ENCODE assay signal across 17 cellular contexts in genomic region chr2:21032338-21033236, GRCh38. TPM values are rescaled to one million over a fixed set of nuclear protein-coding genes. Genes with fewer than 3 reads are reported as not detected.
DNase-seq lines count a peak whose midpoint lies in the region; ATAC-seq and TF ChIP-seq lines count a peak whose summit lies in the region.
"Had no signal": no experiment of that assay in that cellular context is flagged by ENCODE, and none has a peak within 500 bp of the region (broad histone marks: within the 10 kb centered on the region; RNA-seq: fewer than 3 reads in every experiment).

No MANE protein-coding gene starts in this region.

- no TSS peak for BruUV-seq in IMR-90 (replicated peaks; lab: Mats Ljungman, UMichigan)

- H3K36me3 Mint-ChIP-seq in activated T-helper 1 cell treated with anti-CD3 and anti-CD28 coated beads, Interleukin-12 subunit alpha, Interleukin-12 subunit beta, Interleukin-2, Interleukin-4 antibody, amounts not matched to agents 30 ng/mL and 10 ng/mL and 1 ng/mL, durations not matched to agents 14 hours and 24 hours and 36 hours (ENCODE audit: low read depth): no peaks in the 10 kb centered on the region
- H3K36me3 Mint-ChIP-seq: CD4-positive, CD25-positive, alpha-beta regulatory T cell; CD8-positive, alpha-beta memory T cell; IgD-negative memory B cell had no signal

- H3K79me1 ChIP-seq in IMR-90 (ENCODE audit: low read depth in 1 of 2, low read length in 2 of 2) (no peaks in the 10 kb centered on the region), neuronal stem cell (ENCODE audit: low read depth, low read length) (no peaks in the 10 kb centered on the region)

- no peak overlapping the region for H3K18ac ChIP-seq in IMR-90 (ENCODE audit: low read depth, low read length)
- H3K18ac ChIP-seq in neuronal stem cell (ENCODE audit: low read length): no peak overlapping the region

- H4K91ac ChIP-seq in IMR-90 (ENCODE audit: insufficient read depth, low read depth, low read length) (no peak overlapping the region), neuronal stem cell (ENCODE audit: low read depth, low read length, poor library complexity) (no peak overlapping the region)

- H3K4me2 ChIP-seq in IMR-90 (ENCODE audit: low read depth, low read length) (no peak overlapping the region), neuronal stem cell (ENCODE audit: insufficient read depth, low read length, poor library complexity, severe bottlenecking) (no peak overlapping the region)
- H3K4me2 ChIP-seq: GM23338 had no signal

- H3K36me3 ChIP-seq in IMR-90 (ENCODE audit: control insufficient read depth, insufficient read depth, low read length) (no peaks in the 10 kb centered on the region), neuronal stem cell (replicated peaks in 1 of 2; ENCODE audit: control insufficient read depth in 2 of 2, insufficient read depth in 2 of 2, low read length in 2 of 2) (no peaks in the 10 kb centered on the region), ascending aorta (peaks cover 0 to 7% of the 10 kb centered on the region in 2 donors)
- H3K36me3 ChIP-seq: BE2C had no signal

- H3K4ac ChIP-seq in IMR-90 (ENCODE audit: low read depth, low read length) (no peak overlapping the region), neuronal stem cell (ENCODE audit: low read length) (no peak overlapping the region)

- H3K4me3 ChIP-seq in IMR-90 (ENCODE audit: insufficient read depth, low read depth, low read length) (no peak overlapping the region), neuronal stem cell (ENCODE audit: low read length in 2 of 2) (no peak overlapping the region), ascending aorta (no peak overlapping the region)
- H3K4me3 ChIP-seq: GM23338 had no signal

- H2AFZ ChIP-seq in IMR-90 (replicated peaks; ENCODE audit: low read length, poor library complexity): peak overlapping the region; percentile 27
- H2AFZ ChIP-seq in neuronal stem cell (ENCODE audit: low read length): no peak overlapping the region
- H2AFZ ChIP-seq: GM23338 had no signal

- TF ChIP-seq CTCF in IMR-90 (conservative IDR thresholded peaks at IDR 0.05; ENCODE audit: low read depth, low read length): no peak
- TF ChIP-seq CTCF in ascending aorta (IDR thresholded peaks at IDR 0.05): no peak

- ATAC-seq in IMR-90 (ENCODE audit: low read depth) (no peak), left cardiac atrium (peak; percentile 18 to 35), left lobe of liver (peak; percentile 3)
- ATAC-seq: GM23338 had no signal

- no peak overlapping the region for H3K9ac ChIP-seq in IMR-90 (ENCODE audit: low read depth, low read length)
- H3K9ac ChIP-seq in neuronal stem cell (ENCODE audit: low read depth, low read length, poor library complexity): no peak overlapping the region

- H3K14ac ChIP-seq in IMR-90 (replicated peaks; ENCODE audit: low read depth, low read length) (no peak overlapping the region), neuronal stem cell (ENCODE audit: low read length) (no peak overlapping the region)

- CTCF ChIA-PET in IMR-90 (lab: Yijun Ruan, JAX): no interaction called here

- H2BK15ac ChIP-seq in IMR-90 (ENCODE audit: low read depth, low read length): no peak overlapping the region
- H2BK15ac ChIP-seq in neuronal stem cell (ENCODE audit: low read length): no peak overlapping the region

- WGBS in IMR-90 (ENCODE audit: extremely low coverage in 2 of 2, insufficient read length in 1 of 2), 2 experiments: 40% methylated on average over 1 of the region's 14 CpGs; no CpG with 5 or more reads in 1 of the 2 experiments
- no CpG with 5 or more reads among the region's 14 CpGs for WGBS in neuronal stem cell (ENCODE audit: extremely low coverage in 2 of 2, insufficient read length in 2 of 2, insufficient replicate concordance in 1 of 2), 2 donors

- dilution Hi-C loops in IMR-90 (cut with HindIII; ENCODE audit: low sequenced_read_pairs, unreplicated experiment): no loop called here

- H3K9me3 ChIP-seq in IMR-90 (ENCODE audit: control insufficient read depth, insufficient read depth, low read length) (no peaks in the 10 kb centered on the region), neuronal stem cell (replicated peaks in 1 of 2; ENCODE audit: control insufficient read depth in 2 of 2, insufficient read depth in 1 of 2, low read depth in 1 of 2, low read length in 2 of 2) (no peaks in the 10 kb centered on the region), ascending aorta (no peaks in the 10 kb centered on the region)
- H3K9me3 ChIP-seq: BE2C had no signal

- H3K27me3 ChIP-seq in IMR-90 (ENCODE audit: control insufficient read depth, insufficient read depth, low read length) (no peaks in the 10 kb centered on the region), neuronal stem cell (ENCODE audit: control insufficient read depth in 3 of 3, insufficient read depth in 3 of 3, low read depth in 1 of 3, low read length in 3 of 3) (no peaks in the 10 kb centered on the region), ascending aorta (no peaks in the 10 kb centered on the region)
- H3K27me3 ChIP-seq: BE2C had no signal

- H3K27ac Mint-ChIP-seq in activated T-helper 1 cell treated with anti-CD3 and anti-CD28 coated beads, Interleukin-12 subunit alpha, Interleukin-12 subunit beta, Interleukin-2, Interleukin-4 antibody, amounts not matched to agents 30 ng/mL and 10 ng/mL and 1 ng/mL, durations not matched to agents 14 hours and 24 hours and 36 hours: no peak overlapping the region
- H3K27ac Mint-ChIP-seq: CD4-positive, CD25-positive, alpha-beta regulatory T cell; CD8-positive, alpha-beta memory T cell; GM23338; IgD-negative memory B cell had no signal

- no peak overlapping the region for H4K5ac ChIP-seq in IMR-90 (ENCODE audit: low read depth, low read length)

- no peak overlapping the region for H3K4me3 Mint-ChIP-seq in activated T-helper 1 cell treated with anti-CD3 and anti-CD28 coated beads, Interleukin-12 subunit alpha, Interleukin-12 subunit beta, Interleukin-2, Interleukin-4 antibody, amounts not matched to agents 30 ng/mL and 10 ng/mL and 1 ng/mL, durations not matched to agents 14 hours and 24 hours and 36 hours
- H3K4me3 Mint-ChIP-seq: CD4-positive, CD25-positive, alpha-beta regulatory T cell; CD8-positive, alpha-beta memory T cell; GM23338; IgD-negative memory B cell had no signal

- no peak for TF ChIP-seq RAD21 in IMR-90 (IDR thresholded peaks at IDR 0.05; ENCODE audit: low read length)

- intact Hi-C loops in IMR-90 (cut with micrococcal nuclease) (no loop called here), left cardiac atrium (cut with DNase I) (no loop called here), ascending aorta (cut with DNase I) (no loop called here)
- intact Hi-C loops in activated T-helper 1 cell treated with anti-CD3 and anti-CD28 coated beads, Interleukin-12 subunit alpha, Interleukin-12 subunit beta, Interleukin-2, Interleukin-4 antibody, amounts not matched to agents 30 ng/mL and 10 ng/mL and 1 ng/mL, durations not matched to agents 14 hours and 24 hours and 36 hours (cut with micrococcal nuclease): no loop called here

- POLR2A ChIA-PET in IMR-90 (lab: Charles Lee; ENCODE audit: unreplicated experiment): no interaction called here

- no peak overlapping the region for H3K56ac ChIP-seq in IMR-90 (ENCODE audit: extremely low read depth, insufficient read depth, low read length)

- no peak for TF ChIP-seq POLR2A in IMR-90 (IDR thresholded peaks at IDR 0.05; ENCODE audit: low read depth, low read length)

- H2AK9ac ChIP-seq in IMR-90 (replicated peaks; ENCODE audit: low read depth, low read length, poor library complexity): no peak overlapping the region

- no peak overlapping the region for H2BK20ac ChIP-seq in IMR-90 (ENCODE audit: low read depth, low read length)

- H2BK5ac ChIP-seq in IMR-90 (ENCODE audit: low read depth, low read length, poor library complexity, severe bottlenecking) (no peak overlapping the region), neuronal stem cell (ENCODE audit: low read length) (no peak overlapping the region)

- in situ Hi-C loops in IMR-90 (cut with MboI; ENCODE audit: low sequenced_read_pairs): no loop called here

- H3K27ac ChIP-seq in IMR-90 (ENCODE audit: insufficient read depth, low read length) (no peak overlapping the region), neuronal stem cell (replicated peaks; ENCODE audit: low read length) (no peak overlapping the region), ascending aorta (no peak overlapping the region)
- H3K27ac ChIP-seq: HL-60 had no signal

- H2BK12ac ChIP-seq in neuronal stem cell (ENCODE audit: low read length): peak overlapping the region; percentile 24

- no peak overlapping the region for H4K8ac ChIP-seq in IMR-90 (ENCODE audit: low read depth in 2 of 2, low read length in 2 of 2)
- H4K8ac ChIP-seq in neuronal stem cell (ENCODE audit: low read depth, low read length): no peak overlapping the region

- H3K4me1 ChIP-seq in IMR-90 (ENCODE audit: control insufficient read depth, insufficient read depth, low read length) (no peaks in the 10 kb centered on the region), neuronal stem cell (ENCODE audit: control insufficient read depth in 2 of 2, insufficient read depth in 1 of 2, low read depth in 1 of 2, low read length in 2 of 2) (no peaks in the 10 kb centered on the region), ascending aorta (no peaks in the 10 kb centered on the region)
- H3K4me1 ChIP-seq: BE2C had no signal

- H3K4me1 Mint-ChIP-seq in activated T-helper 1 cell treated with anti-CD3 and anti-CD28 coated beads, Interleukin-12 subunit alpha, Interleukin-12 subunit beta, Interleukin-2, Interleukin-4 antibody, amounts not matched to agents 30 ng/mL and 10 ng/mL and 1 ng/mL, durations not matched to agents 14 hours and 24 hours and 36 hours (ENCODE audit: low read depth): no peaks in the 10 kb centered on the region
- H3K4me1 Mint-ChIP-seq: CD4-positive, CD25-positive, alpha-beta regulatory T cell; CD8-positive, alpha-beta memory T cell; GM23338; IgD-negative memory B cell had no signal

- H4K20me1 ChIP-seq in IMR-90 (ENCODE audit: insufficient read depth, low read length): no peaks in the 10 kb centered on the region

- H3K27me3 Mint-ChIP-seq in activated T-helper 1 cell treated with anti-CD3 and anti-CD28 coated beads, Interleukin-12 subunit alpha, Interleukin-12 subunit beta, Interleukin-2, Interleukin-4 antibody, amounts not matched to agents 30 ng/mL and 10 ng/mL and 1 ng/mL, durations not matched to agents 14 hours and 24 hours and 36 hours (ENCODE audit: insufficient read depth): peaks cover 2% of the 10 kb centered on the region

- H2AK5ac ChIP-seq in IMR-90 (ENCODE audit: low read depth, low read length): no peak overlapping the region
- no peak overlapping the region for H2AK5ac ChIP-seq in neuronal stem cell (ENCODE audit: low read depth, low read length)

- H2BK120ac ChIP-seq in IMR-90 (ENCODE audit: low read depth, low read length) (no peak overlapping the region), neuronal stem cell (ENCODE audit: low read depth, low read length) (no peak overlapping the region)

- no peaks in the 10 kb centered on the region for H3K9me3 Mint-ChIP-seq in activated T-helper 1 cell treated with anti-CD3 and anti-CD28 coated beads, Interleukin-12 subunit alpha, Interleukin-12 subunit beta, Interleukin-2, Interleukin-4 antibody, amounts not matched to agents 30 ng/mL and 10 ng/mL and 1 ng/mL, durations not matched to agents 14 hours and 24 hours and 36 hours
- H3K9me3 Mint-ChIP-seq: GM23338 had no signal

- DNase-seq in IMR-90 (no peak), left cardiac atrium (no peak), left lobe of liver (ENCODE audit: low spot score) (no peak), neuronal stem cell (ENCODE audit: low spot score) (no peak), medulla oblongata (ENCODE audit: extremely low spot score) (no peak), ascending aorta (ENCODE audit: low spot score in 2 of 2) (no peak)
- DNase-seq in activated T-helper 1 cell treated with anti-CD3 and anti-CD28 coated beads, Interleukin-12 subunit alpha, Interleukin-12 subunit beta, Interleukin-2, Interleukin-4 antibody, amounts not matched to agents 30 ng/mL and 10 ng/mL and 1 ng/mL, durations not matched to agents 14 hours and 24 hours and 36 hours (ENCODE audit: low spot score): no peak
- DNase-seq: ACHN; BE2C; C1 segment of cervical spinal cord; CD4-positive, CD25-positive, alpha-beta regulatory T cell; CD8-positive, alpha-beta memory T cell; COR-L47; HCEC 1CT had no signal

- H3K23ac ChIP-seq in IMR-90 (ENCODE audit: low read depth, low read length) (no peak overlapping the region), neuronal stem cell (ENCODE audit: low read depth, low read length, poor library complexity) (no peak overlapping the region)

- no peaks in the 10 kb centered on the region; the same call in 1 of the 2 replicates for H3K9me1 ChIP-seq in IMR-90 (ENCODE audit: insufficient read depth, low read length)

RNA-seq across cellular contexts. Expression of gene APOB, which starts 11.3 kb away (rescaled TPM):
- total RNA-seq in IMR-90 (2012; rRNA removed): under 0.01 TPM in 2 replicates
- polyA plus RNA-seq in IMR-90 (2012; rRNA removed): not detected in 2 replicates
- polyA plus RNA-seq in IMR-90 (2012; cell fraction: cytosol; rRNA removed): not detected in 2 replicates
- polyA plus RNA-seq in IMR-90 (2012; cell fraction: nucleus; rRNA removed; ENCODE audit: low replicate concordance): not detected in 2 replicates
- 10 to 100 TPM; 25.1 to 48.1 TPM for total RNA-seq in left cardiac atrium
- total RNA-seq in left lobe of liver: 2,405 TPM
- 0.01 TPM for polyA plus RNA-seq in neuronal stem cell (2013, experiment 1 of 2)
- 0.03 TPM for polyA plus RNA-seq in neuronal stem cell (2013, experiment 2 of 2)
- total RNA-seq in activated T-helper 1 cell treated with anti-CD3 and anti-CD28 coated beads, Interleukin-12 subunit alpha, Interleukin-12 subunit beta, Interleukin-2, Interleukin-4 antibody, amounts not matched to agents 30 ng/mL and 10 ng/mL and 1 ng/mL, durations not matched to agents 14 hours and 24 hours and 36 hours: not detected in 2 replicates
- 8.5 TPM for total RNA-seq in ascending aorta
- total RNA-seq: CD4-positive, CD25-positive, alpha-beta regulatory T cell; CD8-positive, alpha-beta memory T cell had no signal
- polyA plus RNA-seq: CD4-positive, CD25-positive, alpha-beta regulatory T cell; CD8-positive, alpha-beta memory T cell; IgD-negative memory B cell had no signal

Comparison
In these comparisons a context has a peak if more than half of its experiments do, and no peak if none do; other contexts are left out.
1. RNA of gene APOB, which starts 11.3 kb away (total RNA-seq): 2,405 TPM in left lobe of liver (single experiment); 25.1 to 48.1 TPM in left cardiac atrium, 8.5 TPM in ascending aorta (single experiment), under 0.01 TPM in IMR-90 and not detected in activated T-helper 1 cell treated with anti-CD3 and anti-CD28 coated beads, Interleukin-12 subunit alpha, Interleukin-12 subunit beta, Interleukin-2, Interleukin-4 antibody, amounts not matched to agents 30 ng/mL and 10 ng/mL and 1 ng/mL, durations not matched to agents 14 hours and 24 hours and 36 hours; every median in the first group is over 10 times any median in the second.